In genomic region chr1:161855260-161855659, GRCh38 we compare ENCODE assay signal across 19 cellular contexts.
DNase-seq lines count a peak whose midpoint lies in the region; ATAC-seq, FAIRE-seq and TF ChIP-seq lines count a peak whose summit lies in the region.
"Had no signal": no experiment of that assay in that cellular context is flagged by ENCODE, and none has a peak within 500 bp of the region (broad histone marks: within the 10 kb centered on the region; RNA-seq: fewer than 3 reads in every experiment).

No MANE protein-coding gene starts in this region.

- H3K36me3 Mint-ChIP-seq in activated naive CD8-positive, alpha-beta T cell, result peaks cover 43% of the 10 kb centered on the region
- peaks cover 33% of the 10 kb centered on the region for H3K36me3 Mint-ChIP-seq in activated naive CD8-positive, alpha-beta T cell treated with anti-CD3 and anti-CD28 coated beads for 36 hours

- no peaks in the 10 kb centered on the region for H3K79me2 ChIP-seq in smooth muscle cell (ENCODE audit: low read depth)

- no peak for FAIRE-seq in GM19239 (lab: Jason Lieb, UNC)
- FAIRE-seq: H54, K562 had no signal

- H3K4me2 ChIP-seq in smooth muscle cell, result no peak overlapping the region

- H3K9ac ChIP-seq in smooth muscle cell (ENCODE audit: low read depth), result no peak overlapping the region
- H3K9ac ChIP-seq: GM23248 had no signal

- H3K4me1 Mint-ChIP-seq in activated naive CD8-positive, alpha-beta T cell (ENCODE audit: low read depth), result no peaks in the 10 kb centered on the region
- no peaks in the 10 kb centered on the region for H3K4me1 Mint-ChIP-seq in activated naive CD8-positive, alpha-beta T cell treated with anti-CD3 and anti-CD28 coated beads for 36 hours

- peak overlapping the region; percentile 2 for H3K27ac Mint-ChIP-seq in activated naive CD8-positive, alpha-beta T cell
- H3K27ac Mint-ChIP-seq in activated naive CD8-positive, alpha-beta T cell treated with anti-CD3 and anti-CD28 coated beads for 36 hours, result no peak overlapping the region
- H3K27ac Mint-ChIP-seq: CD4-positive, alpha-beta T cell had no signal

- no peak overlapping the region for H3K4me3 Mint-ChIP-seq in activated naive CD8-positive, alpha-beta T cell
- no peak overlapping the region for H3K4me3 Mint-ChIP-seq in activated naive CD8-positive, alpha-beta T cell treated with anti-CD3 and anti-CD28 coated beads for 36 hours
- H3K4me3 Mint-ChIP-seq: CD4-positive, alpha-beta T cell had no signal

- H3F3A ChIP-seq in smooth muscle cell (ENCODE audit: low read depth), result no peaks in the 10 kb centered on the region

- no peaks in the 10 kb centered on the region for H3K9me3 ChIP-seq in left lung
- H3K9me3 ChIP-seq in smooth muscle cell (replicated peaks; ENCODE audit: low read depth), result no peaks in the 10 kb centered on the region
- H3K9me3 ChIP-seq: BE2C, Caco-2 had no signal

- no peak for DNase-seq in activated naive CD8-positive, alpha-beta T cell treated with anti-CD3 and anti-CD28 coated beads for 36 hours
- DNase-seq in MV-4-11 (lab: John Stamatoyannopoulos, UW), result peak; percentile 14
- DNase-seq in left lung, result no peak
- no peak for DNase-seq in GOT3 (lab: John Stamatoyannopoulos, UW)
- no peak for DNase-seq in GM19239 (ENCODE audit: insufficient read length, low spot score)
- no peak for DNase-seq in smooth muscle cell (lab: John Stamatoyannopoulos, UW; ENCODE audit: unreplicated experiment)
- DNase-seq: BE2C; C1 segment of cervical spinal cord; Caco-2; CD4-positive, alpha-beta T cell; DMS79; GDM1; GM23248; HCEC 1CT; IMR-90 had no signal

- H3K27ac ChIP-seq in left lung (no peak overlapping the region), smooth muscle cell (ENCODE audit: low read depth) (no peak overlapping the region)
- H3K27ac ChIP-seq: GM23248, HL-60 had no signal

- H3K9me3 Mint-ChIP-seq in activated naive CD8-positive, alpha-beta T cell (ENCODE audit: low read depth), result no peaks in the 10 kb centered on the region
- H3K9me3 Mint-ChIP-seq in activated naive CD8-positive, alpha-beta T cell treated with anti-CD3 and anti-CD28 coated beads for 36 hours, result no peaks in the 10 kb centered on the region
- H3K9me3 Mint-ChIP-seq: CD4-positive, alpha-beta T cell had no signal

- ATAC-seq in left lung, result peak; percentile 66
- ATAC-seq: K562 had no signal

- no peaks in the 10 kb centered on the region for H3K27me3 Mint-ChIP-seq in activated naive CD8-positive, alpha-beta T cell
- H3K27me3 Mint-ChIP-seq in activated naive CD8-positive, alpha-beta T cell treated with anti-CD3 and anti-CD28 coated beads for 36 hours, result no peaks in the 10 kb centered on the region
- H3K27me3 Mint-ChIP-seq: CD4-positive, alpha-beta T cell had no signal

- H3K36me3 ChIP-seq in left lung (peaks cover 0 to 41% of the 10 kb centered on the region in 2 donors), smooth muscle cell (ENCODE audit: low read depth) (peaks cover 6% of the 10 kb centered on the region)

- intact Hi-C loops in left lung (cut with DNase I), result no loop called here

- no peaks in the 10 kb centered on the region for H4K20me1 ChIP-seq in smooth muscle cell (ENCODE audit: low read depth)

- H2AFZ ChIP-seq in smooth muscle cell (ENCODE audit: low read depth), result no peak overlapping the region
- H2AFZ ChIP-seq: GM23248 had no signal

- H3K4me1 ChIP-seq in left lung (no peaks in the 10 kb centered on the region), smooth muscle cell (ENCODE audit: low read depth) (no peaks in the 10 kb centered on the region)
- H3K4me1 ChIP-seq: Caco-2 had no signal

- H3K27me3 ChIP-seq in left lung, result no peaks in the 10 kb centered on the region
- H3K27me3 ChIP-seq in smooth muscle cell (ENCODE audit: low read depth), result no peaks in the 10 kb centered on the region
- H3K27me3 ChIP-seq: BE2C had no signal

- H3K4me3 ChIP-seq in left lung, result no peak overlapping the region
- H3K4me3 ChIP-seq in smooth muscle cell, result no peak overlapping the region
- H3K4me3 ChIP-seq: GM23248, K562 had no signal

- 100% methylated on average over 1 of the region's 1 CpG for WGBS in smooth muscle cell (ENCODE audit: low lambda C conversion rate)

- TF ChIP-seq CTCF in left lung (IDR thresholded peaks at IDR 0.05) (no peak), smooth muscle cell (IDR thresholded peaks at IDR 0.05; ENCODE audit: borderline replicate concordance, insufficient read depth, poor library complexity, severe bottlenecking) (no peak)
